ENCODE assay signal across 2 cellular contexts in genomic region chr10:7717767-7718166, GRCh38.
A peak's percentile ranks its signal among the peaks of the same experiment; 100 is the strongest.
TF ChIP-seq lines count a peak whose summit lies in the region.

No MANE protein-coding gene starts in this region.

TF ChIP-seq in HepG2, 621 proteins besides CTCF, POLR2A, EP300 and RAD21:
- 0 out of 2 replicates have a peak, but pooled peaks have one; percentile 15 for TF ChIP-seq PAF1 (CRISPR knock-in tag; IDR thresholded peaks at IDR 0.05)
- TF ChIP-seq RBFOX2 (IDR thresholded peaks at IDR 0.05; ENCODE audit: low read depth, low read length), result 0 out of 2 replicates have a peak, but pooled peaks have one; percentile 46
- TF ChIP-seq PCBP1 (IDR thresholded peaks at IDR 0.05; ENCODE audit: borderline replicate concordance, low read depth, low read length), result no peak

TF ChIP-seq in H1, 55 proteins besides CTCF, POLR2A, EP300 and RAD21:
- TF ChIP-seq RFX5 (IDR thresholded peaks at IDR 0.05; ENCODE audit: borderline replicate concordance, low read depth, low read length) (no peak), BRCA1 (IDR thresholded peaks at IDR 0.05; ENCODE audit: low read depth, low read length) (no peak), GABPA (IDR thresholded peaks at IDR 0.05; ENCODE audit: borderline replicate concordance, insufficient read depth, low read length) (no peak), RNF2 (IDR thresholded peaks at IDR 0.05; ENCODE audit: borderline replicate concordance, low read depth, low read length, missing control alignments, poor library complexity, severe bottlenecking) (no peak), BACH1 (IDR thresholded peaks at IDR 0.05; ENCODE audit: low read length) (no peak), ASH2L (IDR thresholded peaks at IDR 0.05; ENCODE audit: low read length) (no peak), SUZ12 (IDR thresholded peaks at IDR 0.05; ENCODE audit: low read length) (no peak), TEAD4 (IDR thresholded peaks at IDR 0.05; ENCODE audit: low read depth, low read length) (no peak), FOSL1 (IDR thresholded peaks at IDR 0.05; ENCODE audit: insufficient read depth, low read depth, low read length) (no peak), SIN3A (conservative IDR thresholded peaks at IDR 0.05 in 1 of 2, IDR thresholded peaks at IDR 0.05 in 1 of 2; ENCODE audit: low read depth in 1 of 2, low read length in 2 of 2) (no peak), HDAC6 (IDR thresholded peaks at IDR 0.05; ENCODE audit: low read depth, low read length) (no peak), SP1 (IDR thresholded peaks at IDR 0.05; ENCODE audit: low read depth, low read length) (no peak)
